ENCODE assay signal across 2 cellular contexts in the genomic region with DNA sequence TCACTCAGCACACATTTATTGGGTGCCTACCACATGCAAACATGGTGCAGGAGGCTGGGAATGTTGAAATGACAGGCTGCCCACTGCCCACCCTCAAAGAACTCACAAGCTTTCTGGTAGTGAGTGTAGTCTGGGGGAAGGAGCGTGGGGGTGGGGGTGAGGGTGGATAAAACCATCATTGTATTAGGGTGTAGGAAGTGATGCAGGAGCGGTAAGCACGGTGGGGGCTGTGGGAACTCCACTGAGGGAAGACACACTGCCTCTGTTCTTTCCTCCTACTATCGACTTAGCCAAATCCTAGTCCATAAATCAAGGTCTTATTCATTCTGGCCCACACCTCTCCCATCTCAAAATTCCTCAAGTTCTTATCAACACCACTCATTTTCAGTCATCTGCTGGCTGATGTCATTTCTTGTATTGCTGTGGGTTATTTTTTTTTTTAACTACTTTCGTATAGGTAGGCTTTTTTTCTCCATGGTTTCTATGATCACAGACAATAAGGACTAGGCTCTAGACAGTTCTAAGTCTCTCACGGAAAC. TPM values are rescaled to one million over a fixed set of nuclear protein-coding genes. Genes with fewer than 3 reads are reported as not detected.
"Had no signal": no experiment of that assay in that cellular context is flagged by ENCODE, and none has a peak within 500 bp of the region (broad histone marks: within the 10 kb centered on the region; RNA-seq: fewer than 3 reads in every experiment).

No MANE protein-coding gene starts in this region.

RNA-seq across cellular contexts. Expression of a gene that starts 21.7 kb away (rescaled TPM):
- total RNA-seq: ascending aorta, bronchial epithelial cell had no signal
